1 cellular context compared by ENCODE assay signal in genomic region chr17:76972046-76972641, GRCh38.
TF ChIP-seq lines count a peak whose summit lies in the region.

No MANE protein-coding gene starts in this region.

TF ChIP-seq in GM23338, 12 proteins besides CTCF, POLR2A, EP300 and RAD21 (continued from another document):
- TF ChIP-seq, protein P1, sequence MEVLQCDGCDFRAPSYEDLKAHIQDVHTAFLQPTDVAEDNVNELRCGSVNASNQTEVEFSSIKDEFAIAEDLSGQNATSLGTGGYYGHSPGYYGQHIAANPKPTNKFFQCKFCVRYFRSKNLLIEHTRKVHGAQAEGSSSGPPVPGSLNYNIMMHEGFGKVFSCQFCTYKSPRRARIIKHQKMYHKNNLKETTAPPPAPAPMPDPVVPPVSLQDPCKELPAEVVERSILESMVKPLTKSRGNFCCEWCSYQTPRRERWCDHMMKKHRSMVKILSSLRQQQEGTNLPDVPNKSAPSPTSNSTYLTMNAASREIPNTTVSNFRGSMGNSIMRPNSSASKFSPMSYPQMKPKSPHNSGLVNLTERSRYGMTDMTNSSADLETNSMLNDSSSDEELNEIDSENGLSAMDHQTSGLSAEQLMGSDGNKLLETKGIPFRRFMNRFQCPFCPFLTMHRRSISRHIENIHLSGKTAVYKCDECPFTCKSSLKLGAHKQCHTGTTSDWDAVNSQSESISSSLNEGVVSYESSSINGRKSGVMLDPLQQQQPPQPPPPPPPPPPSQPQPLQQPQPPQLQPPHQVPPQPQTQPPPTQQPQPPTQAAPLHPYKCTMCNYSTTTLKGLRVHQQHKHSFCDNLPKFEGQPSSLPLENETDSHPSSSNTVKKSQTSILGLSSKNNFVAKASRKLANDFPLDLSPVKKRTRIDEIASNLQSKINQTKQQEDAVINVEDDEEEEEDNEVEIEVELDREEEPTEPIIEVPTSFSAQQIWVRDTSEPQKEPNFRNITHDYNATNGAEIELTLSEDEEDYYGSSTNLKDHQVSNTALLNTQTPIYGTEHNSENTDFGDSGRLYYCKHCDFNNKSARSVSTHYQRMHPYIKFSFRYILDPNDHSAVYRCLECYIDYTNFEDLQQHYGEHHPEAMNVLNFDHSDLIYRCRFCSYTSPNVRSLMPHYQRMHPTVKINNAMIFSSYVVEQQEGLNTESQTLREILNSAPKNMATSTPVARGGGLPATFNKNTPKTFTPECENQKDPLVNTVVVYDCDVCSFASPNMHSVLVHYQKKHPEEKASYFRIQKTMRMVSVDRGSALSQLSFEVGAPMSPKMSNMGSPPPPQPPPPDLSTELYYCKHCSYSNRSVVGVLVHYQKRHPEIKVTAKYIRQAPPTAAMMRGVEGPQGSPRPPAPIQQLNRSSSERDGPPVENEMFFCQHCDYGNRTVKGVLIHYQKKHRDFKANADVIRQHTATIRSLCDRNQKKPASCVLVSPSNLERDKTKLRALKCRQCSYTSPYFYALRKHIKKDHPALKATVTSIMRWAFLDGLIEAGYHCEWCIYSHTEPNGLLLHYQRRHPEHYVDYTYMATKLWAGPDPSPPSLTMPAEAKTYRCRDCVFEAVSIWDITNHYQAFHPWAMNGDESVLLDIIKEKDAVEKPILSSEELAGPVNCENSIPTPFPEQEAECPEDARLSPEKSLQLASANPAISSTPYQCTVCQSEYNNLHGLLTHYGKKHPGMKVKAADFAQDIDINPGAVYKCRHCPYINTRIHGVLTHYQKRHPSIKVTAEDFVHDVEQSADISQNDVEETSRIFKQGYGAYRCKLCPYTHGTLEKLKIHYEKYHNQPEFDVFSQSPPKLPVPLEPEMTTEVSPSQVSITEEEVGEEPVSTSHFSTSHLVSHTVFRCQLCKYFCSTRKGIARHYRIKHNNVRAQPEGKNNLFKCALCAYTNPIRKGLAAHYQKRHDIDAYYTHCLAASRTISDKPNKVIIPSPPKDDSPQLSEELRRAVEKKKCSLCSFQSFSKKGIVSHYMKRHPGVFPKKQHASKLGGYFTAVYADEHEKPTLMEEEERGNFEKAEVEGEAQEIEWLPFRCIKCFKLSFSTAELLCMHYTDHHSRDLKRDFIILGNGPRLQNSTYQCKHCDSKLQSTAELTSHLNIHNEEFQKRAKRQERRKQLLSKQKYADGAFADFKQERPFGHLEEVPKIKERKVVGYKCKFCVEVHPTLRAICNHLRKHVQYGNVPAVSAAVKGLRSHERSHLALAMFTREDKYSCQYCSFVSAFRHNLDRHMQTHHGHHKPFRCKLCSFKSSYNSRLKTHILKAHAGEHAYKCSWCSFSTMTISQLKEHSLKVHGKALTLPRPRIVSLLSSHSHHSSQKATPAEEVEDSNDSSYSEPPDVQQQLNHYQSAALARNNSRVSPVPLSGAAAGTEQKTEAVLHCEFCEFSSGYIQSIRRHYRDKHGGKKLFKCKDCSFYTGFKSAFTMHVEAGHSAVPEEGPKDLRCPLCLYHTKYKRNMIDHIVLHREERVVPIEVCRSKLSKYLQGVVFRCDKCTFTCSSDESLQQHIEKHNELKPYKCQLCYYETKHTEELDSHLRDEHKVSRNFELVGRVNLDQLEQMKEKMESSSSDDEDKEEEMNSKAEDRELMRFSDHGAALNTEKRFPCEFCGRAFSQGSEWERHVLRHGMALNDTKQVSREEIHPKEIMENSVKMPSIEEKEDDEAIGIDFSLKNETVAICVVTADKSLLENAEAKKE (CRISPR knock-in tag; IDR thresholded peaks at IDR 0.05) = no peak
- TF ChIP-seq ZNF114 (CRISPR knock-in tag; IDR thresholded peaks at IDR 0.05) (no peak), EZH2 (IDR thresholded peaks at IDR 0.05; ENCODE audit: low read depth, unreplicated experiment) (no peak), JUNB (IDR thresholded peaks at IDR 0.05; ENCODE audit: unreplicated experiment) (no peak), STAT1 (IDR thresholded peaks at IDR 0.05; ENCODE audit: unreplicated experiment) (no peak), ZNF331 (CRISPR knock-in tag; IDR thresholded peaks at IDR 0.05; ENCODE audit: low read depth) (no peak), ETS1 (IDR thresholded peaks at IDR 0.05) (no peak)
